Comparison of ENCODE assay signal across 10 cellular contexts in genomic region chr1:201582261-201582951, GRCh38. TPM values are rescaled to one million over a fixed set of nuclear protein-coding genes. Genes with fewer than 3 reads are reported as not detected.
DNase-seq lines count a peak whose midpoint lies in the region; ATAC-seq and TF ChIP-seq lines count a peak whose summit lies in the region.
"Had no signal": no experiment of that assay in that cellular context is flagged by ENCODE, and none has a peak within 500 bp of the region (broad histone marks: within the 10 kb centered on the region; RNA-seq: fewer than 3 reads in every experiment).

No MANE protein-coding gene starts in this region.

- intact Hi-C loops in naive thymus-derived CD4-positive, alpha-beta T cell (cut with micrococcal nuclease): no loop called here

- ATAC-seq in naive thymus-derived CD4-positive, alpha-beta T cell: no peak
- no peak for ATAC-seq in GM18517 (IDR thresholded peaks at IDR 0.05; ENCODE audit: unreplicated experiment)

- H3K79me2 ChIP-seq in osteoblast (ENCODE audit: insufficient read depth, low read length): peaks cover 77% of the 10 kb centered on the region

- H3K4me3 Mint-ChIP-seq in naive thymus-derived CD4-positive, alpha-beta T cell: no peak overlapping the region
- H3K4me3 Mint-ChIP-seq: activated CD4-positive, alpha-beta T cell treated with anti-CD3 and anti-CD28 coated beads, Interleukin-2, amount 10 ng/mL, durations not matched to agents 7 days and 5 days had no signal

- H2AFZ ChIP-seq in osteoblast (ENCODE audit: low read length): peak overlapping the region; percentile 18

- H3K27ac Mint-ChIP-seq in naive thymus-derived CD4-positive, alpha-beta T cell: no peak overlapping the region
- H3K27ac Mint-ChIP-seq: activated CD4-positive, alpha-beta T cell treated with anti-CD3 and anti-CD28 coated beads, Interleukin-2, amount 10 ng/mL, durations not matched to agents 7 days and 5 days had no signal

- peak; percentile 34 for TF ChIP-seq CTCF in osteoblast (IDR thresholded peaks at IDR 0.05; ENCODE audit: extremely low read depth, low read depth, low read length)

- peaks cover 67% of the 10 kb centered on the region for H3K4me1 ChIP-seq in osteoblast (ENCODE audit: insufficient read depth, low read length)
- H3K4me1 ChIP-seq in naive thymus-derived CD4-positive, alpha-beta T cell (ENCODE audit: control insufficient read depth in 2 of 2, insufficient read depth in 2 of 2, low read length in 2 of 2): no peaks in the 10 kb centered on the region

- H3K4me3 ChIP-seq in osteoblast (ENCODE audit: insufficient read depth, low read length): peak overlapping the region; percentile 11
- H3K4me3 ChIP-seq in naive thymus-derived CD4-positive, alpha-beta T cell (ENCODE audit: low read length): no peak overlapping the region

- H3K27me3 Mint-ChIP-seq in naive thymus-derived CD4-positive, alpha-beta T cell: peaks cover 5 to 30% (median 10%) of the 10 kb centered on the region in 5 donors

- no peaks in the 10 kb centered on the region for H3K27me3 ChIP-seq in osteoblast (ENCODE audit: insufficient read depth, low read length)
- H3K27me3 ChIP-seq in naive thymus-derived CD4-positive, alpha-beta T cell (ENCODE audit: control insufficient read depth in 2 of 2, insufficient read depth in 2 of 2, low read length in 2 of 2): no peaks in the 10 kb centered on the region

- H3K27ac ChIP-seq in osteoblast (ENCODE audit: low read depth, low read length): peak overlapping the region; percentile 98
- no peak overlapping the region for H3K27ac ChIP-seq in naive thymus-derived CD4-positive, alpha-beta T cell (ENCODE audit: low read depth, low read length)
- H3K27ac ChIP-seq: HL-60 had no signal

- CTCF ChIA-PET in naive thymus-derived CD4-positive, alpha-beta T cell (lab: Charles Lee): no interaction called here

- POLR2A ChIA-PET in naive thymus-derived CD4-positive, alpha-beta T cell (lab: Charles Lee): no interaction called here

- H3K9me3 Mint-ChIP-seq in naive thymus-derived CD4-positive, alpha-beta T cell: peaks cover 0 to 14% (median 6%) of the 10 kb centered on the region in 11 donors

- H3K9me3 ChIP-seq in osteoblast (ENCODE audit: low read depth, low read length): no peaks in the 10 kb centered on the region
- H3K9me3 ChIP-seq in naive thymus-derived CD4-positive, alpha-beta T cell (ENCODE audit: control insufficient read depth in 2 of 3, low read length in 3 of 3): no peaks in the 10 kb centered on the region

- H3K4me1 Mint-ChIP-seq in naive thymus-derived CD4-positive, alpha-beta T cell: peaks cover 0 to 3% (median 0%) of the 10 kb centered on the region in 7 donors

- H3K36me3 ChIP-seq in osteoblast (ENCODE audit: insufficient read depth, low read length): no peaks in the 10 kb centered on the region
- H3K36me3 ChIP-seq in naive thymus-derived CD4-positive, alpha-beta T cell (ENCODE audit: control insufficient read depth in 2 of 3, insufficient read depth in 3 of 3, low read length in 3 of 3): no peaks in the 10 kb centered on the region

- H4K20me1 ChIP-seq in osteoblast (ENCODE audit: insufficient read depth, low read length): peaks cover 3% of the 10 kb centered on the region

- H3K36me3 Mint-ChIP-seq in naive thymus-derived CD4-positive, alpha-beta T cell: peaks cover 0 to 9% (median 0%) of the 10 kb centered on the region in 5 donors

- DNase-seq in GM03348 (ENCODE audit: low spot score) (peak; percentile 79), NCI-H69 (lab: John Stamatoyannopoulos, UW) (peak; percentile 97), fibroblast of peridontal ligament (ENCODE audit: extremely low read depth) (peak; percentile 61), osteoblast (ENCODE audit: insufficient read length, low spot score, missing footprints) (peak; percentile 92), COLO668 (lab: John Stamatoyannopoulos, UW; ENCODE audit: unreplicated experiment) (no peak)
- no peak for DNase-seq in naive thymus-derived CD4-positive, alpha-beta T cell
- DNase-seq in activated CD4-positive, alpha-beta T cell treated with anti-CD3 and anti-CD28 coated beads, Interleukin-2, amount 50 U/mL, for 48 hours: no peak
- DNase-seq: activated CD4-positive, alpha-beta T cell treated with anti-CD3 and anti-CD28 coated beads, Interleukin-2, amount 10 ng/mL, durations not matched to agents 7 days and 5 days had no signal

- peak overlapping the region; percentile 70 for H3K4me2 ChIP-seq in osteoblast (ENCODE audit: insufficient read depth, low read length)

RNA-seq across cellular contexts. Expression of gene NAV1, which starts 43.5 kb away (rescaled TPM):
- total RNA-seq in osteoblast: 47.0 and 47.1 TPM in 2 replicates
- 10 to 100 TPM in 1 of 5 experiments, 1 to 10 TPM in 4; 2.3 to 10.8 (median 4.4) TPM for total RNA-seq in naive thymus-derived CD4-positive, alpha-beta T cell
- polyA plus RNA-seq in naive thymus-derived CD4-positive, alpha-beta T cell: under 1 TPM; 0.18 to 0.91 TPM

Comparison
In these comparisons a context has a peak if more than half of its experiments do, and no peak if none do; other contexts are left out.
1. DNase-seq: peak in GM03348 (single experiment), NCI-H69 (single experiment), fibroblast of peridontal ligament (single experiment) and osteoblast (single experiment); none in COLO668 (single experiment), naive thymus-derived CD4-positive, alpha-beta T cell (0 of 9) and activated CD4-positive, alpha-beta T cell treated with anti-CD3 and anti-CD28 coated beads, Interleukin-2, amount 50 U/mL, for 48 hours (0 of 2).